Comparison of ENCODE assay signal across 1 cellular context in the genomic region with DNA sequence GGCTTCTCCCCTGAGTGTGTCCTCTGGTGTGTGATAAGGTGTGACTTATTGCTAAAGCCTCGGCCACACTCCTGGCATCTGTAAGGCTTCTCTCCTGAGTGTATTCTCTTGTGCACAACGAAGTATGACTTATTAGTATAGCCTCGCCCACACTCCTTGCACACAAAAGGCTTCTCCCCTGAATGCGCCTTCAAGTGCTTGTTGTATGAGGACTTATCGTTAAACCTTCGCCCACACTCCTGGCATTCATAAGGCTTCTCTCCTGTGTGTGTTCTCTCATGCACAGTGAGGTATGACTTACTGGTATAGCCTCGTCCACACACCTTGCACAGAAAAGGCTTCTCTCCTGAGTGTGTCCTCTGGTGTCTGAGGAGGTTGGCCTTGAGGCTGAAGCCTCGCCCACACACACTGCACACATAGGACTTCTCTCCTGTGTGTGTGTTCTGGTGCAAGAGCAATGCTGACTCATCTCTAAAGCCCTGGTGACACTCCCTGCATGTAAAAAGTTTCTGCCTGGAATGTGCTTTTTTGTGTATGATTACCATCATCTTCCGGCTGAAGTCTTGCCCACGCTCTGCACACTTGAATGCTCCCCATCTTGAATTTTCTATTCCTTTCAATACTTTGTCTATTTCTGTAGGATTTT.
TF ChIP-seq lines count a peak whose summit lies in the region.

No MANE protein-coding gene starts in this region.

TF ChIP-seq in IMR-90, 13 proteins besides CTCF, POLR2A, EP300 and RAD21:
- TF ChIP-seq, protein P1, sequence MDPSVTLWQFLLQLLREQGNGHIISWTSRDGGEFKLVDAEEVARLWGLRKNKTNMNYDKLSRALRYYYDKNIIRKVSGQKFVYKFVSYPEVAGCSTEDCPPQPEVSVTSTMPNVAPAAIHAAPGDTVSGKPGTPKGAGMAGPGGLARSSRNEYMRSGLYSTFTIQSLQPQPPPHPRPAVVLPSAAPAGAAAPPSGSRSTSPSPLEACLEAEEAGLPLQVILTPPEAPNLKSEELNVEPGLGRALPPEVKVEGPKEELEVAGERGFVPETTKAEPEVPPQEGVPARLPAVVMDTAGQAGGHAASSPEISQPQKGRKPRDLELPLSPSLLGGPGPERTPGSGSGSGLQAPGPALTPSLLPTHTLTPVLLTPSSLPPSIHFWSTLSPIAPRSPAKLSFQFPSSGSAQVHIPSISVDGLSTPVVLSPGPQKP (IDR thresholded peaks at IDR 0.05; ENCODE audit: borderline replicate concordance, low read depth, low read length): no peak
- TF ChIP-seq MAFK (IDR thresholded peaks at IDR 0.05; ENCODE audit: low read depth, low read length): peak; percentile 83
- no peak for TF ChIP-seq RCOR1 (IDR thresholded peaks at IDR 0.05; ENCODE audit: insufficient replicate concordance, low read length)
- TF ChIP-seq CHD1 (IDR thresholded peaks at IDR 0.05; ENCODE audit: low read depth, low read length): no peak
- TF ChIP-seq RFX5 (IDR thresholded peaks at IDR 0.05; ENCODE audit: low read depth, low read length): no peak
- peak; percentile 60; the same call in 1 of the 2 replicates for TF ChIP-seq NFE2L2 (IDR thresholded peaks at IDR 0.05; ENCODE audit: low read depth, low read length)
- no peak for TF ChIP-seq MAZ (IDR thresholded peaks at IDR 0.05; ENCODE audit: borderline replicate concordance, low read depth, low read length)
- peak; percentile 80 for TF ChIP-seq CEBPB (IDR thresholded peaks at IDR 0.05; ENCODE audit: low read depth, low read length)
- no peak for TF ChIP-seq MXI1 (IDR thresholded peaks at IDR 0.05; ENCODE audit: borderline replicate concordance, low read depth, low read length)
- TF ChIP-seq, protein P2, sequence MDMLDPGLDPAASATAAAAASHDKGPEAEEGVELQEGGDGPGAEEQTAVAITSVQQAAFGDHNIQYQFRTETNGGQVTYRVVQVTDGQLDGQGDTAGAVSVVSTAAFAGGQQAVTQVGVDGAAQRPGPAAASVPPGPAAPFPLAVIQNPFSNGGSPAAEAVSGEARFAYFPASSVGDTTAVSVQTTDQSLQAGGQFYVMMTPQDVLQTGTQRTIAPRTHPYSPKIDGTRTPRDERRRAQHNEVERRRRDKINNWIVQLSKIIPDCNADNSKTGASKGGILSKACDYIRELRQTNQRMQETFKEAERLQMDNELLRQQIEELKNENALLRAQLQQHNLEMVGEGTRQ (IDR thresholded peaks at IDR 0.05; ENCODE audit: low read depth, low read length): no peak
- TF ChIP-seq SMC3 (IDR thresholded peaks at IDR 0.05; ENCODE audit: low read depth, low read length): no peak
- no peak for TF ChIP-seq BHLHE40 (IDR thresholded peaks at IDR 0.05; ENCODE audit: low read depth, low read length)
- TF ChIP-seq FOS (IDR thresholded peaks at IDR 0.05; ENCODE audit: low read depth, low read length): 0 out of 2 replicates have a peak, but pooled peaks have one; percentile 29
